In the genomic region with DNA sequence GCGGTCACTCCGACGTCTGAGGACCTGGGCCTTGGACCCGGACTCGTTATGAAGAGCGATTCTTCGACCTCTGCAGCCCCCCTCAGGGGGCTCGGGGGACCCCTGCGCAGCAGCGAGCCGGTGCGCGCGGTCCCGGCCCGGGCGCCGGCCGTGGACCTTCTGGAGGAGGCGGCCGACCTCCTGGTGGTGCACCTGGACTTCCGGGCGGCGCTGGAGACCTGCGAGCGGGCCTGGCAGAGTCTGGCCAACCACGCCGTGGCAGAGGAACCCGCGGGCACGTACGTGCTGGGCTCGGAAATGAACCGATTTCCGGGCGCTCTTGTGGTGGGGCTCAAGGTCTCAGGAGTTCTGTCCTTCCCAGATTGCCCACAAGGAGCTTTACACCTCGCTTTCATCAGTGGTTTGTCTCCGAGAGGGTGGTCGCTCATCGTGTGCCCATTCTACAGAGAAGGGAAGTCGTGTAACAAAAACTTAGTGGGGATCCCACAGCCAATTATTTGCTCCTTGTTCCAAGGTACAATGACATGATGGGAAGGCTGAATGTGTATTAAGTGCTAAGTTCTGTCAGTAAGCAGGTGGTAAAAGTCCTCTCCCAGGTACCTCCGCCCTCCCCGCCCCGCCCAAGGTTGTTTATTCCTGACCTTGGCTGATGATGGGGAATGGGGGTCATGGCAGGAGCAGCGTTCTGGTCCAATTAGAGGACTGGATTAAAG, we compare ENCODE assay signal across 1 cellular context.
TF ChIP-seq lines count a peak whose summit lies in the region.

No MANE protein-coding gene starts in this region.

TF ChIP-seq in HEK293, 187 proteins besides CTCF, POLR2A, EP300 and RAD21 (continued from another document):
- TF ChIP-seq, protein P1, sequence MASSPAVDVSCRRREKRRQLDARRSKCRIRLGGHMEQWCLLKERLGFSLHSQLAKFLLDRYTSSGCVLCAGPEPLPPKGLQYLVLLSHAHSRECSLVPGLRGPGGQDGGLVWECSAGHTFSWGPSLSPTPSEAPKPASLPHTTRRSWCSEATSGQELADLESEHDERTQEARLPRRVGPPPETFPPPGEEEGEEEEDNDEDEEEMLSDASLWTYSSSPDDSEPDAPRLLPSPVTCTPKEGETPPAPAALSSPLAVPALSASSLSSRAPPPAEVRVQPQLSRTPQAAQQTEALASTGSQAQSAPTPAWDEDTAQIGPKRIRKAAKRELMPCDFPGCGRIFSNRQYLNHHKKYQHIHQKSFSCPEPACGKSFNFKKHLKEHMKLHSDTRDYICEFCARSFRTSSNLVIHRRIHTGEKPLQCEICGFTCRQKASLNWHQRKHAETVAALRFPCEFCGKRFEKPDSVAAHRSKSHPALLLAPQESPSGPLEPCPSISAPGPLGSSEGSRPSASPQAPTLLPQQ (tag by site-specific recombination; IDR thresholded peaks at IDR 0.05), result no peak
- TF ChIP-seq, protein P2, sequence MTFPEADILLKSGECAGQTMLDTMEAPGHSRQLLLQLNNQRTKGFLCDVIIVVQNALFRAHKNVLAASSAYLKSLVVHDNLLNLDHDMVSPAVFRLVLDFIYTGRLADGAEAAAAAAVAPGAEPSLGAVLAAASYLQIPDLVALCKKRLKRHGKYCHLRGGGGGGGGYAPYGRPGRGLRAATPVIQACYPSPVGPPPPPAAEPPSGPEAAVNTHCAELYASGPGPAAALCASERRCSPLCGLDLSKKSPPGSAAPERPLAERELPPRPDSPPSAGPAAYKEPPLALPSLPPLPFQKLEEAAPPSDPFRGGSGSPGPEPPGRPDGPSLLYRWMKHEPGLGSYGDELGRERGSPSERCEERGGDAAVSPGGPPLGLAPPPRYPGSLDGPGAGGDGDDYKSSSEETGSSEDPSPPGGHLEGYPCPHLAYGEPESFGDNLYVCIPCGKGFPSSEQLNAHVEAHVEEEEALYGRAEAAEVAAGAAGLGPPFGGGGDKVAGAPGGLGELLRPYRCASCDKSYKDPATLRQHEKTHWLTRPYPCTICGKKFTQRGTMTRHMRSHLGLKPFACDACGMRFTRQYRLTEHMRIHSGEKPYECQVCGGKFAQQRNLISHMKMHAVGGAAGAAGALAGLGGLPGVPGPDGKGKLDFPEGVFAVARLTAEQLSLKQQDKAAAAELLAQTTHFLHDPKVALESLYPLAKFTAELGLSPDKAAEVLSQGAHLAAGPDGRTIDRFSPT (tag by site-specific recombination; IDR thresholded peaks at IDR 0.05), result 0 out of 2 replicates have a peak, but pooled peaks have one; percentile 37
- peak; percentile 52 for TF ChIP-seq KLF1 (tag by site-specific recombination; IDR thresholded peaks at IDR 0.05)
TF ChIP-seq in HEK293: peak in this region for 7.
